8 cellular contexts compared by ENCODE assay signal in genomic region chr19:4059931-4060620, GRCh38. TPM values are rescaled to one million over a fixed set of nuclear protein-coding genes. Genes with fewer than 3 reads are reported as not detected.
DNase-seq lines count a peak whose midpoint lies in the region; ATAC-seq and TF ChIP-seq lines count a peak whose summit lies in the region.

No MANE protein-coding gene starts in this region.

- DNase-seq in breast epithelium (ENCODE audit: low spot score in 2 of 2) = no peak
- DNase-seq in MG63 = no peak

- TF ChIP-seq CTCF in OCI-LY3 (IDR thresholded peaks at IDR 0.05; ENCODE audit: low read depth, low read length) (no peak), breast epithelium (IDR thresholded peaks at IDR 0.05) (no peak)

- TF ChIP-seq POLR2A in breast epithelium (IDR thresholded peaks at IDR 0.05) = no peak

- H3K4me3 ChIP-seq in BLaER1 treated with 17β-estradiol and CSF1 and Interleukin-3, amounts not matched to agents 10 nM and 100 nM = peak overlapping the region in 4 of 10 experiments; percentile 9 to 99 (median 96); a peak in 5 of 20 replicates
- peak overlapping the region; percentile 69 for H3K4me3 ChIP-seq in OCI-LY3 (ENCODE audit: low read length)
- H3K4me3 ChIP-seq in breast epithelium = peak overlapping the region; percentile 36 to 98 (median 83)
- H3K4me3 ChIP-seq in mucosa of stomach (ENCODE audit: low read length) = peak overlapping the region; percentile 27
- H3K4me3 ChIP-seq in urinary bladder (ENCODE audit: low read depth, low read length) = peak overlapping the region; percentile 16
- no peak overlapping the region for H3K4me3 ChIP-seq in MG63

- H3K9me3 ChIP-seq in BLaER1 treated with 17β-estradiol and CSF1 and Interleukin-3, amounts not matched to agents 10 nM and 100 nM (replicated peaks in 1 of 11) = no peaks in the 10 kb centered on the region
- H3K9me3 ChIP-seq in OCI-LY3 (ENCODE audit: insufficient read depth, low read length) = no peaks in the 10 kb centered on the region
- no peaks in the 10 kb centered on the region for H3K9me3 ChIP-seq in breast epithelium
- H3K9me3 ChIP-seq in mucosa of stomach (ENCODE audit: control insufficient read depth, low read length) = no peaks in the 10 kb centered on the region
- H3K9me3 ChIP-seq in MG63 = no peaks in the 10 kb centered on the region

- peak overlapping the region; percentile 71 to 97 (median 88) for H3K27ac ChIP-seq in BLaER1 treated with 17β-estradiol and CSF1 and Interleukin-3, amounts not matched to agents 10 nM and 100 nM
- H3K27ac ChIP-seq in OCI-LY3 (ENCODE audit: low read length) (peak overlapping the region; percentile 53), breast epithelium (peak overlapping the region; percentile 97 to 100), urinary bladder (ENCODE audit: low read depth) (peak overlapping the region; percentile 97)

- H3K9ac ChIP-seq in BLaER1 treated with 17β-estradiol and CSF1 and Interleukin-3, amounts not matched to agents 10 nM and 100 nM = peak overlapping the region; percentile 71 to 100 (median 96); a peak in 21 of 22 replicates
- H3K9ac ChIP-seq in OCI-LY3 (ENCODE audit: low read length) = peak overlapping the region; percentile 41; the same call in 1 of the 2 replicates
- H3K9ac ChIP-seq in mucosa of stomach (ENCODE audit: low read length) = peak overlapping the region; percentile 90

- H4K20me1 ChIP-seq in BLaER1 treated with 17β-estradiol and CSF1 and Interleukin-3, amounts not matched to agents 10 nM and 100 nM = peaks cover 99 to 100% (median 100%) of the 10 kb centered on the region in 11 experiments
- peaks cover 91% of the 10 kb centered on the region for H4K20me1 ChIP-seq in OCI-LY3 (ENCODE audit: insufficient read depth, low read length)

- intact Hi-C loops in breast epithelium (cut with DNase I; ENCODE audit: low total_unique reads) = loop anchor here (5.0 kb wide), 1 partner anchor 78 kb away; no protein-coding TSS in a partner anchor

- H2AFZ ChIP-seq in OCI-LY3 (ENCODE audit: low read depth, low read length) = no peak overlapping the region

- peak overlapping the region; percentile 60 to 100 (median 99) for H3K4me2 ChIP-seq in BLaER1 treated with 17β-estradiol and CSF1 and Interleukin-3, amounts not matched to agents 10 nM and 100 nM
- peak overlapping the region; percentile 92 for H3K4me2 ChIP-seq in OCI-LY3 (ENCODE audit: low read length)

- ATAC-seq in HG02642 (IDR thresholded peaks at IDR 0.05; ENCODE audit: poor library complexity, unreplicated experiment) (no peak), HG02759 (IDR thresholded peaks at IDR 0.05; ENCODE audit: unreplicated experiment) (no peak)

- H3K27me3 ChIP-seq in BLaER1 treated with 17β-estradiol and CSF1 and Interleukin-3, amounts not matched to agents 10 nM and 100 nM = no peaks in the 10 kb centered on the region
- no peaks in the 10 kb centered on the region for H3K27me3 ChIP-seq in OCI-LY3 (ENCODE audit: low read depth, low read length)
- no peaks in the 10 kb centered on the region for H3K27me3 ChIP-seq in breast epithelium
- no peaks in the 10 kb centered on the region for H3K27me3 ChIP-seq in mucosa of stomach (ENCODE audit: control insufficient read depth, insufficient read depth, low read length)
- H3K27me3 ChIP-seq in MG63 = no peaks in the 10 kb centered on the region

- H3K4me1 ChIP-seq in BLaER1 treated with 17β-estradiol and CSF1 and Interleukin-3, amounts not matched to agents 10 nM and 100 nM = peaks cover 64 to 88% (median 72%) of the 10 kb centered on the region in 10 experiments
- peaks cover 46% of the 10 kb centered on the region for H3K4me1 ChIP-seq in OCI-LY3 (ENCODE audit: low read length)
- H3K4me1 ChIP-seq in breast epithelium = peaks cover 46 to 49% of the 10 kb centered on the region in 2 donors
- H3K4me1 ChIP-seq in mucosa of stomach (ENCODE audit: control insufficient read depth, insufficient read depth, low read length) = peaks cover 69% of the 10 kb centered on the region
- H3K4me1 ChIP-seq in urinary bladder (ENCODE audit: insufficient read depth) = peaks cover 7% of the 10 kb centered on the region

- H3K79me2 ChIP-seq in OCI-LY3 (ENCODE audit: low read length) = peaks cover 100% of the 10 kb centered on the region

- WGBS in urinary bladder = 52% methylated on average over 39 of the region's 39 CpGs

- H3K36me3 ChIP-seq in BLaER1 treated with 17β-estradiol and CSF1 and Interleukin-3, amounts not matched to agents 10 nM and 100 nM = peaks cover 26 to 96% (median 81%) of the 10 kb centered on the region in 11 experiments
- H3K36me3 ChIP-seq in OCI-LY3 (replicated peaks; ENCODE audit: low read depth, low read length) (peaks cover 36% of the 10 kb centered on the region), breast epithelium (no peaks in the 10 kb centered on the region), mucosa of stomach (ENCODE audit: control insufficient read depth, insufficient read depth, low read length) (no peaks in the 10 kb centered on the region), urinary bladder (ENCODE audit: insufficient read depth) (no peaks in the 10 kb centered on the region), MG63 (peaks cover 21% of the 10 kb centered on the region)

RNA-seq across cellular contexts. Expression of gene ZBTB7A, which starts 6.6 kb away (rescaled TPM):
- total RNA-seq in breast epithelium (10 to 100 TPM; 29.0 to 38.7 (median 29.8) TPM), urinary bladder (8.2 TPM)
- 35.3 TPM for polyA plus RNA-seq in urinary bladder
- 7.8 and 8.7 TPM in 2 replicates for total RNA-seq in MG63 (2014; rRNA removed; shearing (Covaris generic); ENCODE audit: low replicate concordance)

RNA-seq across cellular contexts. Expression of gene PIAS4, which starts 52.5 kb away (rescaled TPM):
- 10 to 100 TPM in 2 of 3 donors, 1 to 10 TPM in 1; 9.4 to 17.0 (median 15.7) TPM for total RNA-seq in breast epithelium
- total RNA-seq in urinary bladder = 20.2 TPM
- 25.3 TPM for polyA plus RNA-seq in urinary bladder
- 7.4 and 10.4 TPM in 2 replicates for total RNA-seq in MG63 (2014; rRNA removed; shearing (Covaris generic); ENCODE audit: low replicate concordance)

Comparison
In these comparisons a context has a peak if more than half of its experiments do, and no peak if none do; other contexts are left out.
1. H3K9ac ChIP-seq: peak in every context shown above with its lines; median percentile 96 in BLaER1 treated with 17β-estradiol and CSF1 and Interleukin-3, amounts not matched to agents 10 nM and 100 nM; 90 in mucosa of stomach; 41 in OCI-LY3.